Comparison of ENCODE assay signal across 12 cellular contexts in genomic region chr17:82350182-82351030, GRCh38. TPM values are rescaled to one million over a fixed set of nuclear protein-coding genes. Genes with fewer than 3 reads are reported as not detected.
DNase-seq lines count a peak whose midpoint lies in the region; ATAC-seq and TF ChIP-seq lines count a peak whose summit lies in the region.
"Had no signal": no experiment of that assay in that cellular context is flagged by ENCODE, and none has a peak within 500 bp of the region (broad histone marks: within the 10 kb centered on the region; RNA-seq: fewer than 3 reads in every experiment).

No MANE protein-coding gene starts in this region.

- H3K4me1 ChIP-seq in adrenal gland (replicated peaks in 1 of 2) = no peaks in the 10 kb centered on the region

- WGBS in adrenal gland, 4 donors = 78 to 92% (median 83%) methylated on average over 8 to 28 of the region's 28 CpGs

- H3K36me3 ChIP-seq in adrenal gland (replicated peaks in 1 of 2) = no peaks in the 10 kb centered on the region

- no peaks in the 10 kb centered on the region for H3K27me3 ChIP-seq in adrenal gland

- H3K4me3 ChIP-seq in adrenal gland = no peak overlapping the region

- TF ChIP-seq POLR2A in adrenal gland (IDR thresholded peaks at IDR 0.05) = no peak

- no peak for DNase-seq in GM10266 (ENCODE audit: extremely low spot score)
- DNase-seq in Kasumi-1 (lab: John Stamatoyannopoulos, UW) = peak; percentile 70
- DNase-seq in activated CD4-positive, alpha-beta T cell treated with anti-CD3 and anti-CD28 coated beads, Interleukin-2, amount 50 U/mL, for 4 hours = peak; percentile 37 to 41
- DNase-seq in stimulated activated CD4-positive, alpha-beta T cell treated with anti-CD3 and anti-CD28 coated beads, Interleukin-1b, Interleukin-23, amount 100 ng/mL, for 4 hours (ENCODE audit: low read depth in 2 of 2) = peak; percentile 21 to 31
- DNase-seq in adrenal gland = no peak
- no peak for DNase-seq in SW 1271 (lab: John Stamatoyannopoulos, UW)
- DNase-seq: activated T-cell treated with anti-CD3 and anti-CD28 coated beads, Interleukin-2, amount 50 U/mL, for 4 hours; NCI-H446; small intestine had no signal

- H3K9me3 ChIP-seq in adrenal gland (replicated peaks in 1 of 3) = no peaks in the 10 kb centered on the region

- ATAC-seq in GM19455 (IDR thresholded peaks at IDR 0.05; ENCODE audit: unreplicated experiment) (no peak), HG03571 (IDR thresholded peaks at IDR 0.05; ENCODE audit: unreplicated experiment) (no peak)

- H3K27ac ChIP-seq in adrenal gland = no peak overlapping the region

- intact Hi-C loops in adrenal gland (cut with DNase I) = loop anchor here (1.0 to 5.0 kb wide), 3 partner anchors 62 to 427 kb away; no protein-coding TSS in a partner anchor

- peak; percentile 42 for TF ChIP-seq CTCF in GM10266 (IDR thresholded peaks at IDR 0.05; ENCODE audit: control insufficient read depth, insufficient read depth, low read depth, missing control alignments)
- TF ChIP-seq CTCF in adrenal gland (IDR thresholded peaks at IDR 0.05) = no peak

RNA-seq across cellular contexts. Expression of gene TEX19, which starts 8.6 kb away (rescaled TPM):
- total RNA-seq in adrenal gland = under 1 TPM in 1 of 8 donors, not detected in 7; 0.26 TPM
- polyA plus RNA-seq in adrenal gland = not detected
- total RNA-seq: lower leg skin had no signal

RNA-seq across cellular contexts. Expression of gene SECTM1, which starts 16.8 kb away (rescaled TPM):
- 10 to 100 TPM in 5 of 8 donors, 1 to 10 TPM in 3; 3.4 to 24.3 (median 13.0) TPM for total RNA-seq in adrenal gland
- polyA plus RNA-seq in adrenal gland = 1 to 10 TPM; 1.4 to 4.3 (median 3.7) TPM

RNA-seq across cellular contexts. Expression of gene UTS2R, which starts 21.2 kb away (rescaled TPM):
- total RNA-seq in adrenal gland = not detected
- polyA plus RNA-seq in adrenal gland = not detected
- total RNA-seq: activated T-cell treated with anti-CD3 and anti-CD28 coated beads, Interleukin-2, amount 50 U/mL, for 4 hours; lower leg skin had no signal
- polyA plus RNA-seq: small intestine had no signal

RNA-seq across cellular contexts. Expression of gene CD7, which starts 33.0 kb away (rescaled TPM):
- total RNA-seq in adrenal gland = 1 to 10 TPM in 6 of 8 donors, under 1 TPM in 1, not detected in 1; 0.83 to 4.1 (median 1.8) TPM
- polyA plus RNA-seq in adrenal gland = 1 to 10 TPM in 2 of 3 donors, not detected in 1; 1.1 to 4.2 TPM

Comparison
In these comparisons a context has a peak if more than half of its experiments do, and no peak if none do; other contexts are left out.
1. DNase-seq: peak in Kasumi-1 (2 of 2), activated CD4-positive, alpha-beta T cell treated with anti-CD3 and anti-CD28 coated beads, Interleukin-2, amount 50 U/mL, for 4 hours (2 of 2) and stimulated activated CD4-positive, alpha-beta T cell treated with anti-CD3 and anti-CD28 coated beads, Interleukin-1b, Interleukin-23, amount 100 ng/mL, for 4 hours (2 of 2); none in GM10266 (single experiment), adrenal gland (0 of 7) and SW 1271 (0 of 2).